ENCODE assay signal across 8 cellular contexts in genomic region chr3:38843898-38844297, GRCh38. TPM values are rescaled to one million over a fixed set of nuclear protein-coding genes. Genes with fewer than 3 reads are reported as not detected.
A peak's percentile ranks its signal among the peaks of the same experiment; 100 is the strongest.
DNase-seq lines count a peak whose midpoint lies in the region; ATAC-seq, FAIRE-seq and TF ChIP-seq lines count a peak whose summit lies in the region.

No MANE protein-coding gene starts in this region.

- H3K36me3 Mint-ChIP-seq in HFFc6 (ENCODE audit: low read depth) (no peaks in the 10 kb centered on the region), WTC11 (no peaks in the 10 kb centered on the region)

- H3K4me3 Mint-ChIP-seq in HFFc6 (no peak overlapping the region), WTC11 (no peak overlapping the region)

- H3K4me1 Mint-ChIP-seq in HFFc6 (ENCODE audit: low read depth), result no peaks in the 10 kb centered on the region
- H3K4me1 Mint-ChIP-seq in WTC11, result no peaks in the 10 kb centered on the region

- H3K27ac ChIP-seq in coronary artery, result no peak overlapping the region

- ATAC-seq in WTC11 (peak; percentile 86), HG03095 (IDR thresholded peaks at IDR 0.05; ENCODE audit: unreplicated experiment) (no peak)

- no peak overlapping the region for H3K4me3 ChIP-seq in coronary artery

- H3K9me3 Mint-ChIP-seq in HFFc6, result no peaks in the 10 kb centered on the region
- no peaks in the 10 kb centered on the region for H3K9me3 Mint-ChIP-seq in WTC11

- H3K27ac Mint-ChIP-seq in HFFc6, result no peak overlapping the region
- no peak overlapping the region for H3K27ac Mint-ChIP-seq in WTC11

- H3K27me3 Mint-ChIP-seq in HFFc6 (ENCODE audit: insufficient read depth) (peaks cover 15% of the 10 kb centered on the region), WTC11 (ENCODE audit: low read depth) (no peaks in the 10 kb centered on the region; the same call in 1 of the 2 replicates)

- POLR2A ChIA-PET in WTC11 (lab: Charles Lee), result no interaction called here

- TF ChIP-seq CTCF in HFFc6 (IDR thresholded peaks at IDR 0.05) (peak; percentile 71; the same call in 1 of the 2 replicates), WTC11 (IDR thresholded peaks at IDR 0.05) (no peak), coronary artery (IDR thresholded peaks at IDR 0.05) (no peak)

- DNase-seq in AG20443 (ENCODE audit: low spot score) (peak; percentile 59), HFFc6 (peak; percentile 65), WTC11 (ENCODE audit: low spot score) (no peak), iPS-NIHi7 (ENCODE audit: extremely low spot score) (peak; percentile 41), NCI-H446 treated with DMSO at 0.1 percent for 48 hours (lab: John Stamatoyannopoulos, UW) (no peak), coronary artery (ENCODE audit: low spot score) (no peak), GM19239 (ENCODE audit: insufficient read length, low spot score) (no peak)

- FAIRE-seq in GM19239 (lab: Jason Lieb, UNC), result no peak

- CTCF ChIA-PET in WTC11 (lab: Charles Lee), result interaction anchor here (0.6 to 4.7 kb wide), 15 partner anchors 10 to 322 kb away, joined by 3 to 31 read pairs (median 3); no protein-coding TSS in a partner anchor

TF ChIP-seq in WTC11, 78 proteins besides CTCF, POLR2A, EP300 and RAD21:
- TF ChIP-seq AFF4 (CRISPR knock-in tag; IDR thresholded peaks at IDR 0.05; ENCODE audit: borderline replicate concordance) (no peak), ZNF317 (CRISPR knock-in tag; IDR thresholded peaks at IDR 0.05; ENCODE audit: borderline replicate concordance, low read depth) (no peak), ERG (CRISPR knock-in tag; IDR thresholded peaks at IDR 0.05) (no peak), CREB1 (CRISPR knock-in tag; IDR thresholded peaks at IDR 0.05) (no peak), NFE2L1 (CRISPR knock-in tag; IDR thresholded peaks at IDR 0.05) (no peak), TEAD1 (CRISPR knock-in tag; IDR thresholded peaks at IDR 0.05) (no peak), FOXP1 (CRISPR knock-in tag; IDR thresholded peaks at IDR 0.05; ENCODE audit: borderline replicate concordance) (no peak), E2F5 (CRISPR knock-in tag; IDR thresholded peaks at IDR 0.05) (no peak), TEAD4 (CRISPR knock-in tag; IDR thresholded peaks at IDR 0.05) (no peak)
TF ChIP-seq in WTC11: peak in this region for 0.

RNA-seq across cellular contexts. Expression of gene SCN10A, which starts 27.9 kb away (rescaled TPM):
- not detected for total RNA-seq in HFFc6 (2021; fragmentation: NEBNext Ultra II Directional; extraction: Animal tissue kit (Norgen Biotek cat#: 25700))
- total RNA-seq in WTC11 (2021), result not detected in 3 replicates

Comparison
In these comparisons a context has a peak if more than half of its experiments do, and no peak if none do; other contexts are left out.
1. DNase-seq: peak in AG20443 (single experiment), HFFc6 (single experiment) and iPS-NIHi7 (single experiment); none in WTC11 (single experiment), NCI-H446 treated with DMSO at 0.1 percent for 48 hours (single experiment), coronary artery (single experiment) and GM19239 (single experiment).